Comparison of ENCODE assay signal across 17 cellular contexts in the genomic region with DNA sequence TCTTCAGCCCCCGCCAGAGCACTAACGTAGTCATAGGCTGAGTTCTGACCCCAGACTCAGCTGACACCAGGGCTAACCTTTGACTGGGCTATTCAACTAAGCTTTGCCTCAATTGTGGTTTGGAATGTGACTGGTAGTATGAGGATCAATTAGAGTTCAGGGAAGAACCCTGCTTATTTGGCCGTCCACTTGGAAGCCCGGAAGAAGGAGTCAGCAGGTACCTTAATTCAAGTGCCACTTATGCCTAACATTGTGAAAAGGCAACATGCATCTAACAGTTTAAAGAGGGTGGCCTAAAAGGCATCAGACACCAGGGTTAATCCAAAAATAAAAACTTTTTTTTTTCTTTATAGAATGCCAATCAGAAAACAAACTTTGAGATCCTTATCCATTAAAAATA.
"Had no signal": no experiment of that assay in that cellular context is flagged by ENCODE, and none has a peak within 500 bp of the region (broad histone marks: within the 10 kb centered on the region; RNA-seq: fewer than 3 reads in every experiment).

No MANE protein-coding gene starts in this region.

- H3K4me3 Mint-ChIP-seq: naive thymus-derived CD8-positive, alpha-beta T cell; stimulated activated effector memory CD8-positive, alpha-beta T cell treated with anti-CD3 and anti-CD28 coated beads, Interleukin-12 subunit alpha, Interleukin-12 subunit beta, amount 100 ng/mL, for 72 hours; stimulated activated naive CD8-positive, alpha-beta T cell treated with anti-CD3 and anti-CD28 coated beads, Interleukin-15, Interleukin-2, amounts not matched to agents 100 ng/mL and 50 ng/mL, for 24 hours had no signal

- H3K27me3 ChIP-seq: dorsolateral prefrontal cortex, heart left ventricle, pancreas, transverse colon had no signal

- H3K36me3 ChIP-seq: heart left ventricle, pancreas, transverse colon had no signal

- H3K27ac Mint-ChIP-seq: naive thymus-derived CD8-positive, alpha-beta T cell; progenitor cell of endocrine pancreas; stimulated activated effector memory CD8-positive, alpha-beta T cell treated with anti-CD3 and anti-CD28 coated beads, Interleukin-12 subunit alpha, Interleukin-12 subunit beta, amount 100 ng/mL, for 72 hours; stimulated activated naive CD8-positive, alpha-beta T cell treated with anti-CD3 and anti-CD28 coated beads, Interleukin-15, Interleukin-2, amounts not matched to agents 100 ng/mL and 50 ng/mL, for 24 hours had no signal

- H3K27me3 Mint-ChIP-seq: stimulated activated naive CD8-positive, alpha-beta T cell treated with anti-CD3 and anti-CD28 coated beads, Interleukin-15, Interleukin-2, amounts not matched to agents 100 ng/mL and 50 ng/mL, for 24 hours had no signal

- H3K4me1 ChIP-seq: heart left ventricle, pancreas, transverse colon had no signal

- H3K4me1 Mint-ChIP-seq: naive thymus-derived CD8-positive, alpha-beta T cell; stimulated activated effector memory CD8-positive, alpha-beta T cell treated with anti-CD3 and anti-CD28 coated beads, Interleukin-12 subunit alpha, Interleukin-12 subunit beta, amount 100 ng/mL, for 72 hours had no signal

- ATAC-seq: heart left ventricle; left colon; mucosa of descending colon; naive thymus-derived CD8-positive, alpha-beta T cell; pancreas; stimulated activated effector memory CD8-positive, alpha-beta T cell treated with anti-CD3 and anti-CD28 coated beads, Interleukin-12 subunit alpha, Interleukin-12 subunit beta, amount 100 ng/mL, for 72 hours had no signal

- H3K4me3 ChIP-seq: dorsolateral prefrontal cortex, heart left ventricle, mucosa of descending colon, pancreas, smooth muscle cell, transverse colon had no signal

- H3K9me3 Mint-ChIP-seq: naive thymus-derived CD8-positive, alpha-beta T cell; stimulated activated effector memory CD8-positive, alpha-beta T cell treated with anti-CD3 and anti-CD28 coated beads, Interleukin-12 subunit alpha, Interleukin-12 subunit beta, amount 100 ng/mL, for 72 hours; stimulated activated naive CD8-positive, alpha-beta T cell treated with anti-CD3 and anti-CD28 coated beads, Interleukin-15, Interleukin-2, amounts not matched to agents 100 ng/mL and 50 ng/mL, for 24 hours had no signal

- H3K9me3 ChIP-seq: heart left ventricle, mucosa of descending colon, pancreas, transverse colon had no signal

- H3K36me3 Mint-ChIP-seq: naive thymus-derived CD8-positive, alpha-beta T cell; stimulated activated effector memory CD8-positive, alpha-beta T cell treated with anti-CD3 and anti-CD28 coated beads, Interleukin-12 subunit alpha, Interleukin-12 subunit beta, amount 100 ng/mL, for 72 hours had no signal

- DNase-seq: cortex of kidney; dorsolateral prefrontal cortex; effector CD8-positive, alpha-beta T cell; foreskin melanocyte; heart left ventricle; left colon; mucosa of descending colon; naive thymus-derived CD8-positive, alpha-beta T cell; nucleus accumbens; pancreas; stimulated activated CD4-positive, alpha-beta T cell treated with anti-CD3 and anti-CD28 coated beads, Interleukin-4, amount 100 ng/mL, for 1 hour; stimulated activated CD8-positive, alpha-beta memory T cell treated with anti-CD3 and anti-CD28 coated beads, Interleukin-4, amount 100 ng/mL, for 48 hours; transverse colon had no signal

- H3K27ac ChIP-seq: pancreas, transverse colon had no signal
